Comparison of ENCODE assay signal across 28 cellular contexts in the genomic region with DNA sequence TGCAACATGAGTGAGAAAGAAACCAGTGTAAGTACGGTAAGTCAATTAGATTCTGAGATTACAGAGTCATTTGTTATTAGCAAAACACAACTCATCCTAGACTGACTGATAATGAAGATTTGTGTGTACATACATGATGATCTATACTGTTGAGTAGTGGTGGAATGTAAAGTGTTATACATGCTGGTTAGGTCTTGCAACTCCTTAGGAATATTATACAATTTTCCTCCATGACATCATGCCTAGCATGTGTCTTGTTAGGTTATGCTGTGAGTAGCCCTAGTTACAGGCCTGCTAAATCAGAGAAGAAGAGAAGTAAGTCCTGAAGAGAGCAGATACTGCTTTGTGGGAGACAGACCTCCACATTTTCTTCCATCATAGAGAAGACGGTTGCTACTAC.
"Had no signal": no experiment of that assay in that cellular context is flagged by ENCODE, and none has a peak within 500 bp of the region (broad histone marks: within the 10 kb centered on the region; RNA-seq: fewer than 3 reads in every experiment).

No MANE protein-coding gene starts in this region.

- H3K9me3 Mint-ChIP-seq: activated CD4-positive, alpha-beta T cell treated with anti-CD3 and anti-CD28 coated beads, Interleukin-2, amount 10 ng/mL, durations not matched to agents 24 days and 14 days had no signal

- H3K4me1 Mint-ChIP-seq: activated CD4-positive, alpha-beta T cell treated with anti-CD3 and anti-CD28 coated beads for 36 hours; activated CD4-positive, alpha-beta T cell treated with anti-CD3 and anti-CD28 coated beads, Interleukin-2, amount 10 ng/mL, durations not matched to agents 24 days and 14 days; activated naive CD4-positive, alpha-beta T cell treated with anti-CD3 and anti-CD28 coated beads, Interleukin-2, amount 10 ng/mL, durations not matched to agents 7 days and 5 days; activated naive CD8-positive, alpha-beta T cell treated with anti-CD3 and anti-CD28 coated beads, Interleukin-2, amount 10 ng/mL, durations not matched to agents 7 days and 5 days had no signal

- H3K4me3 ChIP-seq: colonic mucosa, gastrocnemius medialis, heart right ventricle had no signal

- H3K4me1 ChIP-seq: colonic mucosa, gastrocnemius medialis, heart right ventricle had no signal

- DNase-seq: activated CD4-positive, alpha-beta memory T cell treated with anti-CD3 and anti-CD28 coated beads for 36 hours; activated CD4-positive, alpha-beta T cell treated with anti-CD3 and anti-CD28 coated beads for 36 hours; activated CD4-positive, alpha-beta T cell treated with anti-CD3 and anti-CD28 coated beads, Interleukin-2, amount 10 ng/mL, durations not matched to agents 24 days and 14 days; activated CD4-positive, CD25-positive, alpha-beta regulatory T cell; activated CD4-positive, CD25-positive, alpha-beta regulatory T cell treated with anti-CD3 and anti-CD28 coated beads, Interleukin-2, amount 50 U/mL, for 72 hours; activated CD8-positive, alpha-beta memory T cell treated with anti-CD3 and anti-CD28 coated beads, Interleukin-2, amount 50 U/mL, for 48 hours; activated gamma-delta T cell; activated naive CD4-positive, alpha-beta T cell; activated naive CD4-positive, alpha-beta T cell treated with anti-CD3 and anti-CD28 coated beads, Interleukin-2, amount 10 ng/mL, durations not matched to agents 7 days and 5 days; activated naive CD8-positive, alpha-beta T cell treated with anti-CD3 and anti-CD28 coated beads, Interleukin-2, amount 10 ng/mL, durations not matched to agents 7 days and 5 days; activated T-cell treated with anti-CD3 and anti-CD28 coated beads for 4 hours; activated T-cell treated with anti-CD3 and anti-CD28 coated beads, Interleukin-2, amount 50 U/mL, for 24 hours; activated T-cell treated with anti-CD3 and anti-CD28 coated beads, Interleukin-2, amount 50 U/mL, for 72 hours; amniotic stem cell; anterior cingulate cortex; brain microvascular endothelial cell; caudate nucleus; colonic mucosa; effector CD8-positive, alpha-beta T cell; foreskin fibroblast; gastrocnemius medialis; heart right ventricle; T-helper 2 cell had no signal

- FAIRE-seq: astrocyte, endometrium, endothelial cell of umbilical vein had no signal

- H3K27ac Mint-ChIP-seq: activated CD4-positive, alpha-beta memory T cell treated with anti-CD3 and anti-CD28 coated beads for 36 hours; activated CD4-positive, alpha-beta T cell treated with anti-CD3 and anti-CD28 coated beads for 36 hours; activated CD4-positive, alpha-beta T cell treated with anti-CD3 and anti-CD28 coated beads, Interleukin-2, amount 10 ng/mL, durations not matched to agents 24 days and 14 days; activated naive CD4-positive, alpha-beta T cell treated with anti-CD3 and anti-CD28 coated beads, Interleukin-2, amount 10 ng/mL, durations not matched to agents 7 days and 5 days; activated naive CD4-positive, alpha-beta T cell treated with anti-CD3 and anti-CD28 coated beads, Interleukin-2, amount 50 U/mL, for 72 hours; activated naive CD8-positive, alpha-beta T cell treated with anti-CD3 and anti-CD28 coated beads, Interleukin-2, amount 10 ng/mL, durations not matched to agents 7 days and 5 days; activated T-cell treated with anti-CD3 and anti-CD28 coated beads, Interleukin-2, amount 50 U/mL, for 24 hours; activated T-cell treated with anti-CD3 and anti-CD28 coated beads, Interleukin-2, amount 50 U/mL, for 72 hours had no signal

- H3K27ac ChIP-seq: brain microvascular endothelial cell, colonic mucosa, gastrocnemius medialis, heart right ventricle had no signal

- H3K36me3 Mint-ChIP-seq: activated CD4-positive, alpha-beta memory T cell treated with anti-CD3 and anti-CD28 coated beads for 36 hours; activated naive CD4-positive, alpha-beta T cell treated with anti-CD3 and anti-CD28 coated beads, Interleukin-2, amount 10 ng/mL, durations not matched to agents 7 days and 5 days; activated naive CD8-positive, alpha-beta T cell treated with anti-CD3 and anti-CD28 coated beads, Interleukin-2, amount 10 ng/mL, durations not matched to agents 7 days and 5 days had no signal

- H3K27me3 ChIP-seq: brain microvascular endothelial cell, colonic mucosa, gastrocnemius medialis, heart right ventricle had no signal

- H3K9me3 ChIP-seq: colonic mucosa, gastrocnemius medialis had no signal

- ATAC-seq: activated CD4-positive, alpha-beta T cell treated with anti-CD3 and anti-CD28 coated beads for 36 hours; activated naive CD4-positive, alpha-beta T cell treated with anti-CD3 and anti-CD28 coated beads, Interleukin-2, amount 50 U/mL, for 72 hours; activated T-cell treated with anti-CD3 and anti-CD28 coated beads, Interleukin-2, amount 50 U/mL, for 72 hours; esophagus mucosa; gastrocnemius medialis; heart right ventricle had no signal

- H3K27me3 Mint-ChIP-seq: activated CD4-positive, alpha-beta memory T cell treated with anti-CD3 and anti-CD28 coated beads for 36 hours; activated CD4-positive, alpha-beta T cell treated with anti-CD3 and anti-CD28 coated beads for 36 hours; activated CD4-positive, alpha-beta T cell treated with anti-CD3 and anti-CD28 coated beads, Interleukin-2, amount 10 ng/mL, durations not matched to agents 24 days and 14 days; activated naive CD4-positive, alpha-beta T cell treated with anti-CD3 and anti-CD28 coated beads, Interleukin-2, amount 10 ng/mL, durations not matched to agents 7 days and 5 days; activated naive CD8-positive, alpha-beta T cell treated with anti-CD3 and anti-CD28 coated beads, Interleukin-2, amount 10 ng/mL, durations not matched to agents 7 days and 5 days; activated T-cell treated with anti-CD3 and anti-CD28 coated beads, Interleukin-2, amount 50 U/mL, for 24 hours had no signal

- H3K36me3 ChIP-seq: brain microvascular endothelial cell, colonic mucosa, gastrocnemius medialis, heart right ventricle had no signal

- H3K4me3 Mint-ChIP-seq: activated CD4-positive, alpha-beta memory T cell treated with anti-CD3 and anti-CD28 coated beads for 36 hours; activated CD4-positive, alpha-beta T cell treated with anti-CD3 and anti-CD28 coated beads for 36 hours; activated CD4-positive, alpha-beta T cell treated with anti-CD3 and anti-CD28 coated beads, Interleukin-2, amount 10 ng/mL, durations not matched to agents 24 days and 14 days; activated naive CD4-positive, alpha-beta T cell treated with anti-CD3 and anti-CD28 coated beads, Interleukin-2, amount 10 ng/mL, durations not matched to agents 7 days and 5 days; activated naive CD8-positive, alpha-beta T cell treated with anti-CD3 and anti-CD28 coated beads, Interleukin-2, amount 10 ng/mL, durations not matched to agents 7 days and 5 days; activated T-cell treated with anti-CD3 and anti-CD28 coated beads, Interleukin-2, amount 50 U/mL, for 24 hours; activated T-cell treated with anti-CD3 and anti-CD28 coated beads, Interleukin-2, amount 50 U/mL, for 72 hours had no signal
